In genomic region chr3:133295199-133295901, GRCh38 we compare ENCODE assay signal across 9 cellular contexts.
DNase-seq lines count a peak whose midpoint lies in the region; ATAC-seq and TF ChIP-seq lines count a peak whose summit lies in the region.
"Had no signal": no experiment of that assay in that cellular context is flagged by ENCODE, and none has a peak within 500 bp of the region (broad histone marks: within the 10 kb centered on the region; RNA-seq: fewer than 3 reads in every experiment).

No MANE protein-coding gene starts in this region.

- 42 to 54% (median 48%) methylated on average over 4 of the region's 4 CpGs for WGBS in ovary, 3 donors

- no peaks in the 10 kb centered on the region for H3K36me3 ChIP-seq in ovary

- intact Hi-C loops in ovary (cut with DNase I), result no loop called here

- H3K27me3 ChIP-seq in ovary, result no peaks in the 10 kb centered on the region

- ATAC-seq in GM21576 (IDR thresholded peaks at IDR 0.05; ENCODE audit: unreplicated experiment) (peak; percentile 60), HG02852 (IDR thresholded peaks at IDR 0.05; ENCODE audit: unreplicated experiment) (no peak), GM19324 (IDR thresholded peaks at IDR 0.05; ENCODE audit: low FRiP score, unreplicated experiment) (no peak)

- H3K9me3 ChIP-seq in ovary, result no peaks in the 10 kb centered on the region

- no peak overlapping the region for H3K4me3 ChIP-seq in ovary

- TF ChIP-seq POLR2A in ovary (IDR thresholded peaks at IDR 0.05), result no peak

- TF ChIP-seq EP300 in ovary (IDR thresholded peaks at IDR 0.05), result no peak

- no peak for TF ChIP-seq CTCF in ovary (IDR thresholded peaks at IDR 0.05)

- DNase-seq in GM04504 (ENCODE audit: low read depth) (peak; percentile 3), NCI-H2171 treated with DMSO at 0.1 percent for 48 hours (lab: John Stamatoyannopoulos, UW) (peak; percentile 70), iPS-NIHi11 (ENCODE audit: low spot score) (peak; percentile 38), G401 (ENCODE audit: low spot score) (no peak), ovary (no peak)
- DNase-seq: effector CD4-positive, alpha-beta T cell had no signal

- H3K27ac ChIP-seq in ovary, result no peak overlapping the region

- peaks cover 2% of the 10 kb centered on the region for H3K4me1 ChIP-seq in ovary (ENCODE audit: insufficient read depth)

- in situ Hi-C loops in G401 (cut with HindIII; ENCODE audit: low sequenced_read_pairs), result no loop called here

Comparison
In these comparisons a context has a peak if more than half of its experiments do, and no peak if none do; other contexts are left out.
1. DNase-seq: peak in GM04504 (single experiment), NCI-H2171 treated with DMSO at 0.1 percent for 48 hours (single experiment) and iPS-NIHi11 (single experiment); none in G401 (single experiment) and ovary (0 of 5).